In genomic region chr5:39506216-39506615, GRCh38 we compare ENCODE assay signal across 22 cellular contexts.
"Had no signal": no experiment of that assay in that cellular context is flagged by ENCODE, and none has a peak within 500 bp of the region (broad histone marks: within the 10 kb centered on the region; RNA-seq: fewer than 3 reads in every experiment).

No MANE protein-coding gene starts in this region.

- H3K4me1 Mint-ChIP-seq: central memory CD8-positive, alpha-beta T cell; naive thymus-derived CD8-positive, alpha-beta T cell; T-helper 17 cell had no signal

- H3K4me1 ChIP-seq: right lobe of liver had no signal

- H3K9me3 ChIP-seq: colonic mucosa, ovary, psoas muscle, right lobe of liver, SJSA1, spleen had no signal

- H3K36me3 Mint-ChIP-seq: naive thymus-derived CD8-positive, alpha-beta T cell had no signal

- H3K27ac ChIP-seq: brain microvascular endothelial cell, colonic mucosa, ovary, psoas muscle, right lobe of liver, SJSA1, spleen, WERI-Rb-1 had no signal

- H3K27me3 ChIP-seq: brain microvascular endothelial cell, colonic mucosa, ovary, right lobe of liver, SJSA1, spleen had no signal

- H3K27ac Mint-ChIP-seq: T-helper 17 cell had no signal

- H3K4me3 Mint-ChIP-seq: central memory CD8-positive, alpha-beta T cell; naive thymus-derived CD8-positive, alpha-beta T cell; T-helper 17 cell had no signal

- H3K4me3 ChIP-seq: colonic mucosa, ovary, psoas muscle, right lobe of liver, SJSA1, spleen had no signal

- H3K36me3 ChIP-seq: brain microvascular endothelial cell, colonic mucosa, ovary, right lobe of liver, SJSA1, spleen, WERI-Rb-1 had no signal

- DNase-seq: activated CD4-positive, alpha-beta T cell treated with anti-CD3 and anti-CD28 coated beads for 1 hour; activated CD8-positive, alpha-beta memory T cell treated with anti-CD3 and anti-CD28 coated beads for 24 hours; activated CD8-positive, alpha-beta memory T cell treated with anti-CD3 and anti-CD28 coated beads, Interleukin-2, amount 50 U/mL, for 48 hours; activated effector memory CD4-positive, alpha-beta T cell treated with Interleukin-2 at 50 U/mL for 16 hours; activated naive CD4-positive, alpha-beta T cell treated with anti-CD3 and anti-CD28 coated beads, Interleukin-2, amount 50 U/mL, for 16 hours; activated T-cell treated with anti-CD3 and anti-CD28 coated beads, Interleukin-2, amount 50 U/mL, for 48 hours; aorta; brain microvascular endothelial cell; colonic mucosa; erythroblast; hippocampal formation; naive thymus-derived CD8-positive, alpha-beta T cell; ovary; psoas muscle; right lobe of liver; spleen; stimulated activated naive CD4-positive, alpha-beta T cell treated with Interleukin-2 at 50 U/mL for 16 hours; T-helper 17 cell; trophoblast cell; WERI-Rb-1 had no signal

- H3K9me3 Mint-ChIP-seq: central memory CD8-positive, alpha-beta T cell; naive thymus-derived CD8-positive, alpha-beta T cell had no signal

- ATAC-seq: naive thymus-derived CD8-positive, alpha-beta T cell; psoas muscle; right lobe of liver; T-helper 17 cell had no signal
